ENCODE assay signal across 6 cellular contexts in genomic region chr16:88204161-88205110, GRCh38.
A peak's percentile ranks its signal among the peaks of the same experiment; 100 is the strongest.
DNase-seq lines count a peak whose midpoint lies in the region; ATAC-seq and TF ChIP-seq lines count a peak whose summit lies in the region.
"Not testable (repeated sequence)": the region's sequence is repeated elsewhere in the genome, so short reads cannot be mapped to it uniquely, and the experiment has no call there.

No MANE protein-coding gene starts in this region.

- not testable (repeated sequence) for TF ChIP-seq CTCF in upper lobe of right lung (IDR thresholded peaks at IDR 0.05)

- H3K27me3 ChIP-seq in upper lobe of right lung, result not testable (repeated sequence)

- H3K4me1 ChIP-seq in upper lobe of right lung, result not testable (repeated sequence)

- H3K4me3 ChIP-seq in upper lobe of right lung, result not testable (repeated sequence)

- peak; percentile 15 for DNase-seq in activated CD8-positive, alpha-beta memory T cell treated with anti-CD3 and anti-CD28 coated beads, Interleukin-2, amount 50 U/mL, for 48 hours
- DNase-seq in ecto neural progenitor cell (ENCODE audit: low spot score), result peak; percentile 33
- peak; percentile 32 for DNase-seq in islet precursor cell
- peak; percentile 67 for DNase-seq in mesenteric fat pad (ENCODE audit: low spot score)
- peak; percentile 53 for DNase-seq in posterior vena cava (ENCODE audit: low spot score)
- peak; percentile 33 for DNase-seq in upper lobe of right lung

- H3K27ac ChIP-seq in upper lobe of right lung, result not testable (repeated sequence)

- H3K9me3 ChIP-seq in upper lobe of right lung, result not testable (repeated sequence)

- intact Hi-C loops in posterior vena cava (cut with DNase I); upper lobe of right lung (cut with DNase I): not testable (repeated sequence)

- H3K36me3 ChIP-seq in upper lobe of right lung, result not testable (repeated sequence)

- not testable (repeated sequence) for ATAC-seq in upper lobe of right lung

Comparison
In these comparisons a context has a peak if more than half of its experiments do, and no peak if none do; other contexts are left out.
1. DNase-seq: peak in every context shown above with its lines; median percentile 67 in mesenteric fat pad; 53 in posterior vena cava; 33 in ecto neural progenitor cell; 33 in upper lobe of right lung; 32 in islet precursor cell; 15 in activated CD8-positive, alpha-beta memory T cell treated with anti-CD3 and anti-CD28 coated beads, Interleukin-2, amount 50 U/mL, for 48 hours.